ENCODE assay signal across 8 cellular contexts in genomic region chr9:126326228-126327015, GRCh38. TPM values are rescaled to one million over a fixed set of nuclear protein-coding genes. Genes with fewer than 3 reads are reported as not detected.
DNase-seq lines count a peak whose midpoint lies in the region; ATAC-seq, FAIRE-seq and TF ChIP-seq lines count a peak whose summit lies in the region.

MVB12B (plus strand) TSS chr9:126326829; CDS start chr9:126326930, 101 bp downstream.

- FAIRE-seq in GM19239 (lab: Jason Lieb, UNC) = no peak

- H3K27me3 ChIP-seq in Peyer's patch (no peaks in the 10 kb centered on the region), ovary (no peaks in the 10 kb centered on the region), uterus (no peaks in the 10 kb centered on the region)

- peaks cover 2% of the 10 kb centered on the region for H3K36me3 Mint-ChIP-seq in activated naive CD4-positive, alpha-beta T cell treated with anti-CD3 and anti-CD28 coated beads, Interleukin-2, amount 10 ng/mL, durations not matched to agents 7 days and 5 days
- H3K36me3 Mint-ChIP-seq in glutamatergic neuron (ENCODE audit: unreplicated experiment) = peaks cover 9% of the 10 kb centered on the region

- intact Hi-C loops in ovary (cut with DNase I) = loop anchor here in 1 of 4 donors (5.0 kb wide), 1 partner anchor 1084 kb away; the partner anchor contains the start of gene HSPA5
- intact Hi-C loops in uterus (cut with DNase I; ENCODE audit: low total_unique reads) = no loop called here

- no peak for ATAC-seq in GM18873 (IDR thresholded peaks at IDR 0.05; ENCODE audit: low FRiP score, unreplicated experiment)

- TF ChIP-seq EP300 in ovary (IDR thresholded peaks at IDR 0.05) = no peak

- TF ChIP-seq POLR2A in Peyer's patch (IDR thresholded peaks at IDR 0.05) = no peak
- TF ChIP-seq POLR2A in ovary (IDR thresholded peaks at IDR 0.05) = no peak
- no peak for TF ChIP-seq POLR2A in uterus (IDR thresholded peaks at IDR 0.05)

- peaks cover 0 to 11% (median 0%) of the 10 kb centered on the region in 4 donors for H3K4me1 ChIP-seq in Peyer's patch
- H3K4me1 ChIP-seq in ovary (ENCODE audit: insufficient read depth) = peaks cover 2% of the 10 kb centered on the region
- peaks cover 0 to 2% of the 10 kb centered on the region in 2 donors for H3K4me1 ChIP-seq in uterus

- WGBS in ovary, 3 donors = 2 to 9% (median 8%) methylated on average over 11 to 89 of the region's 94 CpGs

- no peaks in the 10 kb centered on the region for H3K36me3 ChIP-seq in Peyer's patch
- no peaks in the 10 kb centered on the region for H3K36me3 ChIP-seq in ovary
- no peaks in the 10 kb centered on the region for H3K36me3 ChIP-seq in uterus

- H3K27ac ChIP-seq in Peyer's patch (peak within 1 kb of the TSS; percentile 78 to 85 (median 80)), ovary (peak within 1 kb of the TSS; percentile 67 to 86), uterus (peak within 1 kb of the TSS; percentile 74 to 81)

- H3K27ac Mint-ChIP-seq in activated naive CD4-positive, alpha-beta T cell treated with anti-CD3 and anti-CD28 coated beads, Interleukin-2, amount 10 ng/mL, durations not matched to agents 7 days and 5 days = peak within 1 kb of the TSS; percentile 39
- H3K27ac Mint-ChIP-seq in glutamatergic neuron (ENCODE audit: unreplicated experiment) = peak within 1 kb of the TSS; percentile 89

- peaks cover 5% of the 10 kb centered on the region for H3K4me1 Mint-ChIP-seq in activated naive CD4-positive, alpha-beta T cell treated with anti-CD3 and anti-CD28 coated beads, Interleukin-2, amount 10 ng/mL, durations not matched to agents 7 days and 5 days
- peaks cover 26% of the 10 kb centered on the region for H3K4me1 Mint-ChIP-seq in glutamatergic neuron (ENCODE audit: low read depth, unreplicated experiment)

- no peaks in the 10 kb centered on the region for H3K9me3 ChIP-seq in Peyer's patch
- H3K9me3 ChIP-seq in ovary = no peaks in the 10 kb centered on the region
- no peaks in the 10 kb centered on the region for H3K9me3 ChIP-seq in uterus

- DNase-seq in GM19239 (ENCODE audit: insufficient read length, low spot score) (peak; percentile 74), Peyer's patch (peak in 2 of 3 donors; percentile 63 to 72), glutamatergic neuron (peak; percentile 58), ovary (peak; percentile 29 to 67 (median 58)), uterus (peak; percentile 21 to 34), foreskin melanocyte (no peak)
- peak; percentile 63 for DNase-seq in activated naive CD4-positive, alpha-beta T cell treated with anti-CD3 and anti-CD28 coated beads, Interleukin-2, amount 10 ng/mL, durations not matched to agents 7 days and 5 days

- CTCF ChIA-PET in activated naive CD4-positive, alpha-beta T cell treated with anti-CD3 and anti-CD28 coated beads, Interleukin-2, amount 10 ng/mL, durations not matched to agents 7 days and 5 days (lab: Charles Lee) = interaction anchor here (1.0 to 1.7 kb wide), 3 partner anchors 8 to 73 kb away, joined by 3 to 5 read pairs (median 3); no protein-coding TSS in a partner anchor

- peaks cover 6% of the 10 kb centered on the region for H3K9me3 Mint-ChIP-seq in activated naive CD4-positive, alpha-beta T cell treated with anti-CD3 and anti-CD28 coated beads, Interleukin-2, amount 10 ng/mL, durations not matched to agents 7 days and 5 days
- H3K9me3 Mint-ChIP-seq in glutamatergic neuron (ENCODE audit: unreplicated experiment) = peaks cover 6% of the 10 kb centered on the region

- peak within 1 kb of the TSS; percentile 53 to 71 (median 64) for H3K4me3 ChIP-seq in Peyer's patch
- H3K4me3 ChIP-seq in ovary = peak within 1 kb of the TSS; percentile 66
- peak within 1 kb of the TSS; percentile 33 to 62 for H3K4me3 ChIP-seq in uterus

- peaks cover 26% of the 10 kb centered on the region for H3K27me3 Mint-ChIP-seq in activated naive CD4-positive, alpha-beta T cell treated with anti-CD3 and anti-CD28 coated beads, Interleukin-2, amount 10 ng/mL, durations not matched to agents 7 days and 5 days
- H3K27me3 Mint-ChIP-seq in glutamatergic neuron (ENCODE audit: unreplicated experiment) = no peaks in the 10 kb centered on the region

- TF ChIP-seq CTCF in Peyer's patch (IDR thresholded peaks at IDR 0.05) (peak in 2 of 6 experiments; percentile 16 to 33), glutamatergic neuron (IDR thresholded peaks at IDR 0.05; ENCODE audit: partially characterized antibody, unreplicated experiment) (no peak), ovary (IDR thresholded peaks at IDR 0.05) (no peak), uterus (IDR thresholded peaks at IDR 0.05) (peak in 1 of 4 experiments; percentile 10)

- peak within 1 kb of the TSS; percentile 71 for H3K4me3 Mint-ChIP-seq in activated naive CD4-positive, alpha-beta T cell treated with anti-CD3 and anti-CD28 coated beads, Interleukin-2, amount 10 ng/mL, durations not matched to agents 7 days and 5 days
- peak within 1 kb of the TSS; percentile 87 for H3K4me3 Mint-ChIP-seq in glutamatergic neuron (ENCODE audit: unreplicated experiment)

RNA-seq across cellular contexts. Expression of gene MVB12B, which starts in this region (rescaled TPM):
- total RNA-seq in Peyer's patch (10 to 100 TPM in 2 of 4 donors, 1 to 10 TPM in 2; 7.9 to 28.9 (median 14.4) TPM), glutamatergic neuron (ENCODE audit: unreplicated experiment) (41.1 TPM), ovary (10 to 100 TPM in 6 of 7 donors, 1 to 10 TPM in 1; 7.0 to 23.1 (median 17.8) TPM), uterus (10 to 100 TPM in 3 of 4 donors, 1 to 10 TPM in 1; 2.1 to 39.2 (median 22.2) TPM)
- polyA plus RNA-seq in ovary = 10 to 100 TPM in 1 of 2 donors, 1 to 10 TPM in 1; 9.5 to 19.2 TPM
